Comparison of ENCODE assay signal across 8 cellular contexts in genomic region chr20:1437222-1437904, GRCh38. TPM values are rescaled to one million over a fixed set of nuclear protein-coding genes. Genes with fewer than 3 reads are reported as not detected.
DNase-seq lines count a peak whose midpoint lies in the region; ATAC-seq and TF ChIP-seq lines count a peak whose summit lies in the region.

No MANE protein-coding gene starts in this region.

- H3K27me3 ChIP-seq in thyroid gland, result no peaks in the 10 kb centered on the region

- H3K27ac Mint-ChIP-seq in osteocyte (ENCODE audit: unreplicated experiment), result no peak overlapping the region

- ATAC-seq in HG02852 (IDR thresholded peaks at IDR 0.05; ENCODE audit: unreplicated experiment), result no peak

- H3K27ac ChIP-seq in thyroid gland, result no peak overlapping the region

- H3K9me3 ChIP-seq in thyroid gland, result no peaks in the 10 kb centered on the region

- no peak overlapping the region for H3K4me3 ChIP-seq in thyroid gland (replicated peaks in 1 of 3)

- in situ Hi-C loops in SK-MEL-5 (cut with HindIII; ENCODE audit: low pct_unique_long_range_greater_than_20kb, low sequenced_read_pairs), result loop anchor here (25.0 kb wide), 1 partner anchor 125 kb away; no protein-coding TSS in a partner anchor

- peak; percentile 82 for TF ChIP-seq CTCF in osteocyte (IDR thresholded peaks at IDR 0.05)
- TF ChIP-seq CTCF in thyroid gland (IDR thresholded peaks at IDR 0.05), result peak; percentile 60 to 92 (median 74)

- H3K4me1 Mint-ChIP-seq in osteocyte (ENCODE audit: unreplicated experiment), result peaks cover 4% of the 10 kb centered on the region

- DNase-seq in GM04504 (ENCODE audit: low read depth), result peak; percentile 47
- peak; percentile 80 for DNase-seq in M059J (ENCODE audit: low read depth)
- DNase-seq in SK-MEL-5 (ENCODE audit: low read depth, low spot score), result peak; percentile 87
- DNase-seq in activated effector memory CD4-positive, alpha-beta T cell treated with anti-CD3 and anti-CD28 coated beads, Interleukin-2, amount 50 U/mL, for 16 hours, result peak; percentile 93
- DNase-seq in foreskin melanocyte, result peak; percentile 63
- no peak for DNase-seq in osteocyte (ENCODE audit: extremely low spot score, unreplicated experiment)
- DNase-seq in thyroid gland, result peak; percentile 58 to 76

- 46 to 53% methylated on average over 7 of the region's 7 CpGs for WGBS in thyroid gland, 2 donors

- no peaks in the 10 kb centered on the region for H3K4me1 ChIP-seq in thyroid gland

- no peaks in the 10 kb centered on the region for H3K27me3 Mint-ChIP-seq in osteocyte (ENCODE audit: unreplicated experiment)

- no peaks in the 10 kb centered on the region for H3K9me3 Mint-ChIP-seq in osteocyte (ENCODE audit: unreplicated experiment)

- H3K36me3 Mint-ChIP-seq in osteocyte (ENCODE audit: unreplicated experiment), result no peaks in the 10 kb centered on the region

- peaks cover 1 to 4% of the 10 kb centered on the region in 2 donors for H3K36me3 ChIP-seq in thyroid gland

- H3K4me3 Mint-ChIP-seq in osteocyte (ENCODE audit: unreplicated experiment), result no peak overlapping the region

- TF ChIP-seq POLR2A in thyroid gland (IDR thresholded peaks at IDR 0.05), result no peak

- intact Hi-C loops in thyroid gland (cut with DNase I), result loop anchor here (5.0 kb wide), 1 partner anchor 125 kb away; no protein-coding TSS in a partner anchor

RNA-seq across cellular contexts. Expression of gene NSFL1C, which starts 29.3 kb away (rescaled TPM):
- 69.2 and 85.5 TPM in 2 replicates for total RNA-seq in M059J (2014; rRNA removed; shearing (Covaris generic))
- total RNA-seq in SK-MEL-5 (2014; rRNA removed; shearing (Covaris generic)), result 31.1 and 33.3 TPM in 2 replicates
- polyA plus RNA-seq in SK-MEL-5 (2015; cell fraction: cytosol; rRNA removed), result 54.6 and 78.6 TPM in 2 replicates
- polyA plus RNA-seq in SK-MEL-5 (2015; cell fraction: nucleus; rRNA removed), result 113 and 129 TPM in 2 replicates
- total RNA-seq in osteocyte (74.6 and 80.1 TPM in 2 replicates), thyroid gland (10 to 100 TPM; 42.2 to 51.3 (median 48.8) TPM)

RNA-seq across cellular contexts. Expression of gene FKBP1A, which starts 44.5 kb away (rescaled TPM):
- total RNA-seq in M059J (2014; rRNA removed; shearing (Covaris generic)), result 387 and 462 TPM in 2 replicates
- total RNA-seq in SK-MEL-5 (2014; rRNA removed; shearing (Covaris generic)), result 219 and 227 TPM in 2 replicates
- polyA plus RNA-seq in SK-MEL-5 (2015; cell fraction: cytosol; rRNA removed), result 1,255 and 1,259 TPM in 2 replicates
- 193 and 209 TPM in 2 replicates for polyA plus RNA-seq in SK-MEL-5 (2015; cell fraction: nucleus; rRNA removed)
- 180 and 187 TPM in 2 replicates for total RNA-seq in osteocyte
- 100 to 1,000 TPM; 142 to 272 (median 189) TPM for total RNA-seq in thyroid gland

RNA-seq across cellular contexts. Expression of gene SIRPB2, which starts 53.9 kb away (rescaled TPM):
- 0.07 TPM in 1 of 2 replicates, not detected in the other for total RNA-seq in M059J (2014; rRNA removed; shearing (Covaris generic))
- total RNA-seq in SK-MEL-5 (2014; rRNA removed; shearing (Covaris generic)), result not detected in 2 replicates
- polyA plus RNA-seq in SK-MEL-5 (2015; cell fraction: cytosol; rRNA removed), result not detected in 2 replicates
- polyA plus RNA-seq in SK-MEL-5 (2015; cell fraction: nucleus; rRNA removed), result not detected in 2 replicates
- not detected in 2 replicates for total RNA-seq in osteocyte
- total RNA-seq in thyroid gland, result 1 to 10 TPM; 1.3 to 4.5 (median 2.3) TPM
